In genomic region chr10:70162892-70163201, GRCh38 we compare ENCODE assay signal across 1 cellular context.
TF ChIP-seq lines count a peak whose summit lies in the region.

No MANE protein-coding gene starts in this region.

TF ChIP-seq in HEK293, 187 proteins besides CTCF, POLR2A, EP300 and RAD21 (continued from another document):
- TF ChIP-seq ZBTB48 (tag by site-specific recombination; IDR thresholded peaks at IDR 0.05) (no peak), ZNF521 (tag by site-specific recombination; IDR thresholded peaks at IDR 0.05) (no peak), GFI1B (tag by site-specific recombination; IDR thresholded peaks at IDR 0.05) (no peak), ZNF404 (tag by site-specific recombination; IDR thresholded peaks at IDR 0.05) (no peak)
